10 cellular contexts compared by ENCODE assay signal in genomic region chr1:28860332-28861073, GRCh38. TPM values are rescaled to one million over a fixed set of nuclear protein-coding genes. Genes with fewer than 3 reads are reported as not detected.
DNase-seq lines count a peak whose midpoint lies in the region; ATAC-seq, FAIRE-seq and TF ChIP-seq lines count a peak whose summit lies in the region.
"Had no signal": no experiment of that assay in that cellular context is flagged by ENCODE, and none has a peak within 500 bp of the region (broad histone marks: within the 10 kb centered on the region; RNA-seq: fewer than 3 reads in every experiment).

No MANE protein-coding gene starts in this region.

- peak; percentile 52 for FAIRE-seq in bronchial epithelial cell (lab: Jason Lieb, UNC)

- peaks cover 2% of the 10 kb centered on the region for H3K27me3 ChIP-seq in bronchial epithelial cell (ENCODE audit: control insufficient read depth, insufficient read depth, low read length)

- DNase-seq in DMS79 (lab: John Stamatoyannopoulos, UW) (peak; percentile 34), DMS79 treated with DMSO at 0.1 percent for 48 hours (lab: John Stamatoyannopoulos, UW) (no peak), NCI-H1105 (lab: John Stamatoyannopoulos, UW) (peak; percentile 50), bronchial epithelial cell (ENCODE audit: low read depth) (peak; percentile 78), renal cortical epithelial cell (ENCODE audit: low read depth) (peak; percentile 98), NCI-H2029 (lab: John Stamatoyannopoulos, UW) (no peak)
- DNase-seq: activated T-cell treated with anti-CD3 and anti-CD28 coated beads, Interleukin-2, amount 50 U/mL, for 4 hours had no signal

- ATAC-seq in HG02973 (IDR thresholded peaks at IDR 0.05; ENCODE audit: unreplicated experiment) (no peak), GM19324 (IDR thresholded peaks at IDR 0.05; ENCODE audit: low FRiP score, unreplicated experiment) (no peak)
- ATAC-seq: activated T-cell treated with anti-CD3 and anti-CD28 coated beads, Interleukin-2, amount 50 U/mL, for 4 hours had no signal

- no peaks in the 10 kb centered on the region for H3K36me3 ChIP-seq in bronchial epithelial cell (ENCODE audit: control insufficient read depth, insufficient read depth, low read length)

- TF ChIP-seq CTCF in bronchial epithelial cell (IDR thresholded peaks at IDR 0.05; ENCODE audit: insufficient read depth, low read length, severe bottlenecking), result no peak

- no peak overlapping the region for H3K4me3 ChIP-seq in bronchial epithelial cell (ENCODE audit: low read depth, low read length)
- H3K4me3 ChIP-seq: lung had no signal

RNA-seq across cellular contexts. Expression of gene OPRD1, which starts 48.5 kb away (rescaled TPM):
- total RNA-seq in bronchial epithelial cell, result under 0.01 TPM in 2 replicates
- not detected in 2 replicates for total RNA-seq in renal cortical epithelial cell
- total RNA-seq: activated T-cell treated with anti-CD3 and anti-CD28 coated beads, Interleukin-2, amount 50 U/mL, for 4 hours had no signal

RNA-seq across cellular contexts. Expression of gene EPB41, which starts 53.9 kb away (rescaled TPM):
- 21.6 and 28.9 TPM in 2 replicates for total RNA-seq in bronchial epithelial cell
- 18.8 and 22.5 TPM in 2 replicates for total RNA-seq in renal cortical epithelial cell

Comparison
In these comparisons a context has a peak if more than half of its experiments do, and no peak if none do; other contexts are left out.
1. DNase-seq: peak in DMS79 (single experiment), NCI-H1105 (single experiment), bronchial epithelial cell (single experiment) and renal cortical epithelial cell (single experiment); none in DMS79 treated with DMSO at 0.1 percent for 48 hours (single experiment) and NCI-H2029 (single experiment).